Comparison of ENCODE assay signal across 1 cellular context in the genomic region with DNA sequence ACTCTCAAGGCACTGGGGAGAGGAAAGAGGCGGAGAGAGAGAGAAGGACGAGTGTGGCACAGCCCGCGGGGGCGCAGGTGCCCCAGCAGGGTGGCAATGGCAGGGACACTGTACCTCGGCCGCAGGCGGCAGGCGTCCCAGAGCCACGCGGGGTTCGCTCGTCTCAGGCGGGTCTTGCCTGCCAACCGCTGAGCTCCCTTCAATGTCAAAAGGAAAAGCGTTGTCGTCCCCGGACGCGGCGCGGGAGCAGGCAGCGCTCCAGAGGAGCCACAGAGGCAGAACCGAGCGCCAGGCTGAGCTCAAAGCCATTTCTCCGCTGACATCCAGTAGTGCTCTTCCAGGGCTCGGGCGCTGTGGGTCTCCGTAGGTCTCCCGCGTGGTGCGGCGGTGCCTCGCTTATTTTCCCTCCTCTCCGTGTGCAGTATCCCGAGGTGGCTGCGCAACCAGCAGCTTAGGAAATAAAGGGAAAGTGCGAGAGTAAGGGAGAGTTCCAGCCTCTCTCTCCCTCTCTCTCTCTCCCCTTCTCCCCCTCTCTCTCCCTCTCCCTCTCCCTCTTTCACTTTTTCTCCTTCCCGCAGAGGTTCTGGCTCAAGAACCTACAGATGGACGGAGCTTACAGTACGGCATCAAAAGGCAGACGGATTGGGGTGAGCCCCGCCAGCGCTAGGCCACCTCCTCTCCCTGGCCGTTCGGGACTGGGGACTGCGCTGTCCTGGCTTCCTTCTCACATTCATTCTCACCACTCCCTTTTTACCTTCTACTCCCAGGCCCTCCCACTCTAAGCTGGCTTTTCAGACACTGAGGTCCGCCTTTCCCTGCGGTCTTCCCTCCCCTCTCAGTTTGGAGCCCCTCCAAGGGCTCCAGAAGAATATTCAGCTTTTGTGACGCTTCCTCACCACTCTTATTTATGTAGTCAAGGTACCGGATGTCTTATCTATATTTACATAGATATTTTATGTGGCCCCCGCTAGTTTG.
TF ChIP-seq lines count a peak whose summit lies in the region.

LAMA4 (minus strand) TSS at position 726 of the 975 bp plus-strand sequence; CDS start at position 309, 417 bp downstream.

TF ChIP-seq in HEK293, 187 proteins besides CTCF, POLR2A, EP300 and RAD21 (continued from another document):
- TF ChIP-seq GLI2 (tag by site-specific recombination; IDR thresholded peaks at IDR 0.05; ENCODE audit: borderline replicate concordance, low read depth) = no peak
TF ChIP-seq in HEK293: peak in this region for 69.
